Comparison of ENCODE assay signal across 8 cellular contexts in genomic region chr7:55533050-55533728, GRCh38. TPM values are rescaled to one million over a fixed set of nuclear protein-coding genes. Genes with fewer than 3 reads are reported as not detected.
DNase-seq lines count a peak whose midpoint lies in the region; ATAC-seq and TF ChIP-seq lines count a peak whose summit lies in the region.

No MANE protein-coding gene starts in this region.

- in situ Hi-C loops in ACHN (cut with HindIII; ENCODE audit: low pct_ligation_motif_present, low pct_unique_long_range_greater_than_20kb, low sequenced_read_pairs): no loop called here

- intact Hi-C loops in left colon (cut with DNase I, micrococcal nuclease): no loop called here

- ATAC-seq in GM19035 (IDR thresholded peaks at IDR 0.05; ENCODE audit: unreplicated experiment) (peak; percentile 54), HG03159 (IDR thresholded peaks at IDR 0.05; ENCODE audit: unreplicated experiment) (peak; percentile 61), left colon (peak; percentile 58)

- peak; percentile 44 for DNase-seq in ACHN
- DNase-seq in RWPE1 (ENCODE audit: low spot score): no peak
- peak in 3 of 4 experiments; percentile 19 to 23 (median 19) for DNase-seq in activated naive CD4-positive, alpha-beta T cell (lab: John Stamatoyannopoulos, UW)
- DNase-seq in left colon: no peak
- DNase-seq in stimulated activated CD8-positive, alpha-beta memory T cell treated with anti-CD3 and anti-CD28 coated beads, Interleukin-7, amount 100 ng/mL, for 24 hours (ENCODE audit: low read depth): peak; percentile 38
- no peak for DNase-seq in NCI-H774 (lab: John Stamatoyannopoulos, UW)

- peak overlapping the region; percentile 8 for H3K27ac ChIP-seq in RWPE1

- CTCF ChIA-PET in RWPE1 (lab: Yijun Ruan, JAX): interaction anchor here (0.7 to 1.4 kb wide), 2 partner anchors 13 to 53 kb away, joined by 3 to 6 read pairs; no protein-coding TSS in a partner anchor

- POLR2A ChIA-PET in RWPE1 (lab: Yijun Ruan, JAX; ENCODE audit: low non-redundant PET): no interaction called here

- TF ChIP-seq CTCF in RWPE1 (conservative IDR thresholded peaks at IDR 0.05; ENCODE audit: low read depth): no peak

RNA-seq across cellular contexts. Expression of gene VOPP1, which starts 39.1 kb away (rescaled TPM):
- 10 to 100 TPM; 78.6 to 85.5 TPM for total RNA-seq in left colon

Comparison
In these comparisons a context has a peak if more than half of its experiments do, and no peak if none do; other contexts are left out.
1. DNase-seq: peak in ACHN (single experiment), activated naive CD4-positive, alpha-beta T cell (3 of 4) and stimulated activated CD8-positive, alpha-beta memory T cell treated with anti-CD3 and anti-CD28 coated beads, Interleukin-7, amount 100 ng/mL, for 24 hours (single experiment); none in RWPE1 (single experiment), left colon (0 of 2) and NCI-H774 (single experiment).
2. Peak in every context shown above with its lines, with median percentiles within 50 percentile points of each other: ATAC-seq.